ENCODE assay signal across 24 cellular contexts in genomic region chr3:167067844-167068161, GRCh38.
A peak's percentile ranks its signal among the peaks of the same experiment; 100 is the strongest.
DNase-seq lines count a peak whose midpoint lies in the region; ATAC-seq and TF ChIP-seq lines count a peak whose summit lies in the region.
"Had no signal": no experiment of that assay in that cellular context is flagged by ENCODE, and none has a peak within 500 bp of the region (broad histone marks: within the 10 kb centered on the region; RNA-seq: fewer than 3 reads in every experiment).

No MANE protein-coding gene starts in this region.

- intact Hi-C loops in CD4-positive, alpha-beta T cell (cut with DNase I, micrococcal nuclease): no loop called here

- POLR2A ChIA-PET in CD4-positive, alpha-beta T cell (lab: Charles Lee): no interaction called here

- ATAC-seq in CD4-positive, alpha-beta T cell (ENCODE audit: poor library complexity): no peak
- ATAC-seq in HG02642 (IDR thresholded peaks at IDR 0.05; ENCODE audit: poor library complexity, unreplicated experiment): no peak
- ATAC-seq: Panc1 had no signal

- TF ChIP-seq CTCF in CD4-positive, alpha-beta T cell (IDR thresholded peaks at IDR 0.05): no peak

- H3K27me3 ChIP-seq in CD4-positive, alpha-beta T cell (ENCODE audit: control insufficient read depth, insufficient read depth, low read length): no peaks in the 10 kb centered on the region
- H3K27me3 ChIP-seq: BLaER1 had no signal

- H3K4me1 Mint-ChIP-seq in CD4-positive, alpha-beta T cell (ENCODE audit: low read depth): no peaks in the 10 kb centered on the region
- H3K4me1 Mint-ChIP-seq: CD4-positive, alpha-beta memory T cell had no signal

- no peak overlapping the region for H3K4me3 Mint-ChIP-seq in CD4-positive, alpha-beta T cell
- H3K4me3 Mint-ChIP-seq: CD4-positive, alpha-beta memory T cell; T-helper 1 cell treated with Interleukin-12 subunit alpha and Interleukin-12 subunit beta and Interleukin-4 antibody, amounts not matched to agents 30 μg/mL and 1 μg/mL, for 36 hours had no signal

- H3K36me3 Mint-ChIP-seq in CD4-positive, alpha-beta T cell (ENCODE audit: low read depth): no peaks in the 10 kb centered on the region
- H3K36me3 Mint-ChIP-seq: CD4-positive, alpha-beta memory T cell had no signal

- CTCF ChIA-PET in CD4-positive, alpha-beta T cell (lab: Charles Lee): no interaction called here

- H3K27me3 Mint-ChIP-seq in CD4-positive, alpha-beta T cell: no peaks in the 10 kb centered on the region
- H3K27me3 Mint-ChIP-seq: CD4-positive, alpha-beta memory T cell had no signal

- H3K9me3 Mint-ChIP-seq in CD4-positive, alpha-beta T cell: no peaks in the 10 kb centered on the region
- H3K9me3 Mint-ChIP-seq: T-helper 1 cell treated with Interleukin-12 subunit alpha and Interleukin-12 subunit beta and Interleukin-4 antibody, amounts not matched to agents 30 μg/mL and 1 μg/mL, for 36 hours had no signal

- H3K27ac ChIP-seq in CD4-positive, alpha-beta T cell (ENCODE audit: low read depth, low read length): no peak overlapping the region
- H3K27ac ChIP-seq: BLaER1, GM23248 had no signal

- H3K9me3 ChIP-seq in CD4-positive, alpha-beta T cell (ENCODE audit: control insufficient read depth, low read length): no peaks in the 10 kb centered on the region
- H3K9me3 ChIP-seq: BLaER1, Caco-2, SK-N-SH had no signal

- H3K27ac Mint-ChIP-seq in CD4-positive, alpha-beta T cell: no peak overlapping the region
- H3K27ac Mint-ChIP-seq: CD4-positive, alpha-beta memory T cell; T-helper 1 cell treated with Interleukin-12 subunit alpha and Interleukin-12 subunit beta and Interleukin-4 antibody, amounts not matched to agents 30 μg/mL and 1 μg/mL, for 36 hours had no signal

- DNase-seq in NCI-H82 (lab: John Stamatoyannopoulos, UW): peak; percentile 38
- no peak for DNase-seq in NCI-H82 treated with DMSO at 0.1 percent for 48 hours (lab: John Stamatoyannopoulos, UW; ENCODE audit: unreplicated experiment)
- DNase-seq in RPMI8226: peak; percentile 90
- peak; percentile 1 for DNase-seq in kidney tubule cell (ENCODE audit: low spot score)
- DNase-seq in CD4-positive, alpha-beta T cell: no peak
- no peak for DNase-seq in CD1c-positive myeloid dendritic cell (ENCODE audit: extremely low spot score)
- DNase-seq: Caco-2; CD4-positive, alpha-beta memory T cell; DMS 273 treated with DMSO at 0.1 percent for 48 hours; DND-41; GM23248; H7; IMR-90; KG1; NCI-H1048; NCI-H1694; NCI-H2029 treated with DMSO at 0.1 percent for 48 hours; SIG-M5; SK-N-SH; SW 1271 had no signal

Comparison
In these comparisons a context has a peak if more than half of its experiments do, and no peak if none do; other contexts are left out.
1. DNase-seq: peak in NCI-H82 (single experiment), RPMI8226 (single experiment) and kidney tubule cell (single experiment); none in NCI-H82 treated with DMSO at 0.1 percent for 48 hours (single experiment), CD4-positive, alpha-beta T cell (0 of 10) and CD1c-positive myeloid dendritic cell (single experiment).